Comparison of ENCODE assay signal across 1 cellular context in the genomic region with DNA sequence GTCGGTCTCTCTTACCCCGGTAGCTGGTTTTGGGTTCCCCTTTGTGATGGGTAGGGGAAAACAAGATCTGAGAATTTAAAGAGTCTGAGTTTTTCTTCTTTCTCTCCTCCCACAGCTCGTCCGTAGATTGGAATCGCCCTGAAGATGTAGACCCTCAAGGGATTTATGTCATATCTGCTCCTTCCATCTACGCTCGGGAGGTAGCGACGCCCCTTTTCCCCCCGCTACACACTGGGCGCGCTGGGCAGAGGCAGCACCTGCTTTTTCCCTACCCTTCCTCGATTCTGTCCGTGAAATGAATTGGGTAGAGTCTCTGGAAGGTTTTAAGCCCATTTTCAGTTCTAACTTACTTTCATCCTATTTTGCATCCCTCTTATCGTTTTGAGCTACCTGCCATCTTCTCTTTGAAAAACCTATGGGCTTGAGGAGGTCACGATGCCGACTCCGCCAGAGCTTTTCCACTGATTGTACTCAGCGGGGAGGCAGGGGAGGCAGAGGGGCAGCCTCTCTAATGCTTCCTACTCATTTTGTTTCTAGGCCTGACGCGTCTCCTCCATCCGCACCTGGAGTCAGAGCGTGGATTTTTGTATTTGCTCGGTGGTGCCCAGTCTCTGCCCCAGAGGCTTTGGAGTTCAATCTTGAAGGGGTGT.
TF ChIP-seq lines count a peak whose summit lies in the region.

No MANE protein-coding gene starts in this region.

TF ChIP-seq in HEK293, 187 proteins besides CTCF, POLR2A, EP300 and RAD21:
- TF ChIP-seq ZBTB8A (tag by site-specific recombination; IDR thresholded peaks at IDR 0.05) (peak; percentile 23; the same call in 1 of the 2 replicates), KLF7 (tag by site-specific recombination; IDR thresholded peaks at IDR 0.05; ENCODE audit: borderline replicate concordance) (0 out of 2 replicates have a peak, but pooled peaks have one; percentile 2), WT1 (tag by site-specific recombination; IDR thresholded peaks at IDR 0.05) (0 out of 2 replicates have a peak, but pooled peaks have one; percentile 7), ZNF146 (tag by site-specific recombination; IDR thresholded peaks at IDR 0.05) (no peak), ZNF366 (tag by site-specific recombination; conservative IDR thresholded peaks at IDR 0.05) (peak; percentile 43), ZBTB20 (tag by site-specific recombination; IDR thresholded peaks at IDR 0.05) (peak; percentile 33), ZEB2 (tag by site-specific recombination; IDR thresholded peaks at IDR 0.05) (0 out of 2 replicates have a peak, but pooled peaks have one; percentile 4), ZNF670 (tag by site-specific recombination; IDR thresholded peaks at IDR 0.05; ENCODE audit: low read depth) (no peak), ZNF600 (tag by site-specific recombination; IDR thresholded peaks at IDR 0.05) (0 out of 2 replicates have a peak, but pooled peaks have one; percentile 3), ZNF501 (tag by site-specific recombination; IDR thresholded peaks at IDR 0.05) (0 out of 2 replicates have a peak, but pooled peaks have one; percentile 8)
- TF ChIP-seq, protein P1, sequence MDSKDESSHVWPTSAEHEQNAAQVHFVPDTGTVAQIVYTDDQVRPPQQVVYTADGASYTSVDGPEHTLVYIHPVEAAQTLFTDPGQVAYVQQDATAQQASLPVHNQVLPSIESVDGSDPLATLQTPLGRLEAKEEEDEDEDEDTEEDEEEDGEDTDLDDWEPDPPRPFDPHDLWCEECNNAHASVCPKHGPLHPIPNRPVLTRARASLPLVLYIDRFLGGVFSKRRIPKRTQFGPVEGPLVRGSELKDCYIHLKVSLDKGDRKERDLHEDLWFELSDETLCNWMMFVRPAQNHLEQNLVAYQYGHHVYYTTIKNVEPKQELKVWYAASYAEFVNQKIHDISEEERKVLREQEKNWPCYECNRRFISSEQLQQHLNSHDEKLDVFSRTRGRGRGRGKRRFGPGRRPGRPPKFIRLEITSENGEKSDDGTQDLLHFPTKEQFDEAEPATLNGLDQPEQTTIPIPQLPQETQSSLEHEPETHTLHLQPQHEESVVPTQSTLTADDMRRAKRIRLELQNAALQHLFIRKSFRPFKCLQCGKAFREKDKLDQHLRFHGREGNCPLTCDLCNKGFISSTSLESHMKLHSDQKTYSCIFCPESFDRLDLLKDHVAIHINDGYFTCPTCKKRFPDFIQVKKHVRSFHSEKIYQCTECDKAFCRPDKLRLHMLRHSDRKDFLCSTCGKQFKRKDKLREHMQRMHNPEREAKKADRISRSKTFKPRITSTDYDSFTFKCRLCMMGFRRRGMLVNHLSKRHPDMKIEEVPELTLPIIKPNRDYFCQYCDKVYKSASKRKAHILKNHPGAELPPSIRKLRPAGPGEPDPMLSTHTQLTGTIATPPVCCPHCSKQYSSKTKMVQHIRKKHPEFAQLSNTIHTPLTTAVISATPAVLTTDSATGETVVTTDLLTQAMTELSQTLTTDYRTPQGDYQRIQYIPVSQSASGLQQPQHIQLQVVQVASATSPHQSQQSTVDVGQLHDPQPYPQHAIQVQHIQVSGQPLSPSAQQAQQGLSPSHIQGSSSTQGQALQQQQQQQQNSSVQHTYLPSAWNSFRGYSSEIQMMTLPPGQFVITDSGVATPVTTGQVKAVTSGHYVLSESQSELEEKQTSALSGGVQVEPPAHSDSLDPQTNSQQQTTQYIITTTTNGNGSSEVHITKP (tag by site-specific recombination; IDR thresholded peaks at IDR 0.05), result peak; percentile 91
- TF ChIP-seq, protein P2, sequence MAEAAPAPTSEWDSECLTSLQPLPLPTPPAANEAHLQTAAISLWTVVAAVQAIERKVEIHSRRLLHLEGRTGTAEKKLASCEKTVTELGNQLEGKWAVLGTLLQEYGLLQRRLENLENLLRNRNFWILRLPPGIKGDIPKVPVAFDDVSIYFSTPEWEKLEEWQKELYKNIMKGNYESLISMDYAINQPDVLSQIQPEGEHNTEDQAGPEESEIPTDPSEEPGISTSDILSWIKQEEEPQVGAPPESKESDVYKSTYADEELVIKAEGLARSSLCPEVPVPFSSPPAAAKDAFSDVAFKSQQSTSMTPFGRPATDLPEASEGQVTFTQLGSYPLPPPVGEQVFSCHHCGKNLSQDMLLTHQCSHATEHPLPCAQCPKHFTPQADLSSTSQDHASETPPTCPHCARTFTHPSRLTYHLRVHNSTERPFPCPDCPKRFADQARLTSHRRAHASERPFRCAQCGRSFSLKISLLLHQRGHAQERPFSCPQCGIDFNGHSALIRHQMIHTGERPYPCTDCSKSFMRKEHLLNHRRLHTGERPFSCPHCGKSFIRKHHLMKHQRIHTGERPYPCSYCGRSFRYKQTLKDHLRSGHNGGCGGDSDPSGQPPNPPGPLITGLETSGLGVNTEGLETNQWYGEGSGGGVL (tag by site-specific recombination; IDR thresholded peaks at IDR 0.05), result 0 out of 2 replicates have a peak, but pooled peaks have one; percentile 1
- TF ChIP-seq, protein P3, sequence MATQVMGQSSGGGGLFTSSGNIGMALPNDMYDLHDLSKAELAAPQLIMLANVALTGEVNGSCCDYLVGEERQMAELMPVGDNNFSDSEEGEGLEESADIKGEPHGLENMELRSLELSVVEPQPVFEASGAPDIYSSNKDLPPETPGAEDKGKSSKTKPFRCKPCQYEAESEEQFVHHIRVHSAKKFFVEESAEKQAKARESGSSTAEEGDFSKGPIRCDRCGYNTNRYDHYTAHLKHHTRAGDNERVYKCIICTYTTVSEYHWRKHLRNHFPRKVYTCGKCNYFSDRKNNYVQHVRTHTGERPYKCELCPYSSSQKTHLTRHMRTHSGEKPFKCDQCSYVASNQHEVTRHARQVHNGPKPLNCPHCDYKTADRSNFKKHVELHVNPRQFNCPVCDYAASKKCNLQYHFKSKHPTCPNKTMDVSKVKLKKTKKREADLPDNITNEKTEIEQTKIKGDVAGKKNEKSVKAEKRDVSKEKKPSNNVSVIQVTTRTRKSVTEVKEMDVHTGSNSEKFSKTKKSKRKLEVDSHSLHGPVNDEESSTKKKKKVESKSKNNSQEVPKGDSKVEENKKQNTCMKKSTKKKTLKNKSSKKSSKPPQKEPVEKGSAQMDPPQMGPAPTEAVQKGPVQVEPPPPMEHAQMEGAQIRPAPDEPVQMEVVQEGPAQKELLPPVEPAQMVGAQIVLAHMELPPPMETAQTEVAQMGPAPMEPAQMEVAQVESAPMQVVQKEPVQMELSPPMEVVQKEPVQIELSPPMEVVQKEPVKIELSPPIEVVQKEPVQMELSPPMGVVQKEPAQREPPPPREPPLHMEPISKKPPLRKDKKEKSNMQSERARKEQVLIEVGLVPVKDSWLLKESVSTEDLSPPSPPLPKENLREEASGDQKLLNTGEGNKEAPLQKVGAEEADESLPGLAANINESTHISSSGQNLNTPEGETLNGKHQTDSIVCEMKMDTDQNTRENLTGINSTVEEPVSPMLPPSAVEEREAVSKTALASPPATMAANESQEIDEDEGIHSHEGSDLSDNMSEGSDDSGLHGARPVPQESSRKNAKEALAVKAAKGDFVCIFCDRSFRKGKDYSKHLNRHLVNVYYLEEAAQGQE (tag by site-specific recombination; IDR thresholded peaks at IDR 0.05), result no peak
- TF ChIP-seq, protein P4, sequence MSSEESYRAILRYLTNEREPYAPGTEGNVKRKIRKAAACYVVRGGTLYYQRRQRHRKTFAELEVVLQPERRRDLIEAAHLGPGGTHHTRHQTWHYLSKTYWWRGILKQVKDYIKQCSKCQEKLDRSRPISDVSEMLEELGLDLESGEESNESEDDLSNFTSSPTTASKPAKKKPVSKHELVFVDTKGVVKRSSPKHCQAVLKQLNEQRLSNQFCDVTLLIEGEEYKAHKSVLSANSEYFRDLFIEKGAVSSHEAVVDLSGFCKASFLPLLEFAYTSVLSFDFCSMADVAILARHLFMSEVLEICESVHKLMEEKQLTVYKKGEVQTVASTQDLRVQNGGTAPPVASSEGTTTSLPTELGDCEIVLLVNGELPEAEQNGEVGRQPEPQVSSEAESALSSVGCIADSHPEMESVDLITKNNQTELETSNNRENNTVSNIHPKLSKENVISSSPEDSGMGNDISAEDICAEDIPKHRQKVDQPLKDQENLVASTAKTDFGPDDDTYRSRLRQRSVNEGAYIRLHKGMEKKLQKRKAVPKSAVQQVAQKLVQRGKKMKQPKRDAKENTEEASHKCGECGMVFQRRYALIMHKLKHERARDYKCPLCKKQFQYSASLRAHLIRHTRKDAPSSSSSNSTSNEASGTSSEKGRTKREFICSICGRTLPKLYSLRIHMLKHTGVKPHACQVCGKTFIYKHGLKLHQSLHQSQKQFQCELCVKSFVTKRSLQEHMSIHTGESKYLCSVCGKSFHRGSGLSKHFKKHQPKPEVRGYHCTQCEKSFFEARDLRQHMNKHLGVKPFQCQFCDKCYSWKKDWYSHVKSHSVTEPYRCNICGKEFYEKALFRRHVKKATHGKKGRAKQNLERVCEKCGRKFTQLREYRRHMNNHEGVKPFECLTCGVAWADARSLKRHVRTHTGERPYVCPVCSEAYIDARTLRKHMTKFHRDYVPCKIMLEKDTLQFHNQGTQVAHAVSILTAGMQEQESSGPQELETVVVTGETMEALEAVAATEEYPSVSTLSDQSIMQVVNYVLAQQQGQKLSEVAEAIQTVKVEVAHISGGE (tag by site-specific recombination; conservative IDR thresholded peaks at IDR 0.05; ENCODE audit: low read depth), result 0 out of 2 replicates have a peak, but pooled peaks have one; percentile 22
